Comparison of ENCODE assay signal across 8 cellular contexts in the genomic region with DNA sequence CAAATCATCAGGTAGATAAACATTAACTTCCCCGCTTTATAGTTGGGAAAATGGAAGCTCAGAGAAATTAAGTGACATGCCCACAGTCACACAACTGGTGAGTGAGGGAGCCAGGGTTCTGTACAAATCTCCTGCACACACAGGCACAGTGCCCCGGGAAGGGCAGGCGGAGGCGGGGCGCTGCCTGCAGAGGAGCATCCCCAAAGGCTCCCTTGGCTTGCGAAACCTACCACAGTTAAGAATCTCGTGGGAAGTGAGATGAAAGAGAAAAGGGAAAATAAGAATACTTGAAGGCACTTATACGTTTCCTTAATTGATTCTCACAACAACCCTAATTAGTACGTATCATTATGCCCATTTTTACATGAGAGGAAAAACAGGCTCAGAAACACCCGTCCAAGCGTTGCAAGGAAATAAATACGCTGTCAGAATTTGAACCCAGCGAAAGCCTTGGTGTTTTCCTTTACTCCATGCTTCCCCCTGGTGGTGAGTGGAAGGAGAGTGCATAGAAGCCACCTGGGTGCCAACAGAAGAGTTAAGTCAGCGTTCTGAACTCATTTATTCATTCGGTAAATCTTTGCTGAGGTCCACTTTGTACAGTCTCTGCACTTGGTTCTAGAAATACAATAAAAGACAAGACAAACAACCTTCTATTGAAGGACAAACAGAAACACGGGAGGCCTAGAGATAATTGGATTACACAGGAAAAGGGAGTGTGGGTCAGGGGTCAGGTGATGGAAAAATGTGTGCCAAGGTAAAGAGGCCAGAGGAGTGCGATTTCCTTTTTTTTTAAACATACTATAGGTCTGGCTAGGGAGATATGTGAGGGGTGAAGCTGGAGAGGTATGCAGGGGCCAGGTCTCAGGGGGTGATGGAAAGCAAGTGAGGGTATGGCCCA. TPM values are rescaled to one million over a fixed set of nuclear protein-coding genes. Genes with fewer than 3 reads are reported as not detected.
DNase-seq lines count a peak whose midpoint lies in the region; ATAC-seq and TF ChIP-seq lines count a peak whose summit lies in the region.

No MANE protein-coding gene starts in this region.

- H2AFZ ChIP-seq in DND-41 (ENCODE audit: low read depth, low read length): no peak overlapping the region

- peak; percentile 63 for DNase-seq in DND-41
- DNase-seq in HT1080 (ENCODE audit: low read depth): peak; percentile 20
- peak in 2 of 3 donors; percentile 30 to 78 for DNase-seq in Peyer's patch
- peak; percentile 44 for DNase-seq in amniotic epithelial cell (ENCODE audit: low read depth)
- peak; percentile 67 for DNase-seq in iPS-NIHi11 (ENCODE audit: low spot score)
- peak; percentile 36 to 67 for DNase-seq in stimulated activated CD4-positive, alpha-beta T cell treated with anti-CD3 and anti-CD28 coated beads, Interleukin-2, amount 100 ng/mL, for 24 hours
- DNase-seq in hippocampal formation (lab: John Stamatoyannopoulos, UW): no peak

- H3K9me3 ChIP-seq in DND-41 (ENCODE audit: insufficient read depth, low read length, severe bottlenecking) (no peaks in the 10 kb centered on the region), Peyer's patch (no peaks in the 10 kb centered on the region)

- no peaks in the 10 kb centered on the region for H4K20me1 ChIP-seq in DND-41 (ENCODE audit: insufficient read depth, low read length)

- H3K4me1 ChIP-seq in DND-41 (ENCODE audit: insufficient read depth, low read length) (peaks cover 14% of the 10 kb centered on the region; the same call in 1 of the 2 replicates), Peyer's patch (no peaks in the 10 kb centered on the region)

- no peak overlapping the region for H3K27ac ChIP-seq in DND-41 (ENCODE audit: low read length)
- H3K27ac ChIP-seq in Peyer's patch: no peak overlapping the region

- peak; percentile 90 for TF ChIP-seq CTCF in DND-41 (IDR thresholded peaks at IDR 0.05; ENCODE audit: borderline replicate concordance, extremely low read depth, low read length, poor library complexity, severe bottlenecking)
- peak; percentile 62 to 82 (median 76) for TF ChIP-seq CTCF in Peyer's patch (IDR thresholded peaks at IDR 0.05)

- H3K4me3 ChIP-seq in DND-41 (ENCODE audit: low read depth in 1 of 2, low read length in 2 of 2): no peak overlapping the region
- H3K4me3 ChIP-seq in Peyer's patch: no peak overlapping the region

- H3K27me3 ChIP-seq in DND-41 (ENCODE audit: insufficient read depth, low read length, poor library complexity) (no peaks in the 10 kb centered on the region), Peyer's patch (no peaks in the 10 kb centered on the region)

- ATAC-seq in DND-41 (ENCODE audit: insufficient read depth, low read depth) (peak; percentile 65; the same call in 2 of the 3 replicates), HG03378 (IDR thresholded peaks at IDR 0.05; ENCODE audit: unreplicated experiment) (no peak)

- H3K4me2 ChIP-seq in DND-41 (ENCODE audit: insufficient read depth, low read length): no peak overlapping the region

- TF ChIP-seq POLR2A in Peyer's patch (IDR thresholded peaks at IDR 0.05): no peak

- no peak overlapping the region for H3K9ac ChIP-seq in DND-41 (ENCODE audit: low read depth, low read length)

- H3K36me3 ChIP-seq in DND-41 (ENCODE audit: insufficient read depth, low read length) (0 out of 2 replicates have a peak, but pooled peaks cover 4% of the 10 kb centered on the region), Peyer's patch (peaks cover 0 to 7% (median 0%) of the 10 kb centered on the region in 3 donors)

- no peaks in the 10 kb centered on the region for H3K79me2 ChIP-seq in DND-41 (ENCODE audit: insufficient read depth, low read length)

RNA-seq across cellular contexts. Expression of a gene that starts 28.4 kb away (rescaled TPM):
- 14.1 and 20.3 TPM in 2 replicates for total RNA-seq in HT1080 (2014; rRNA removed; shearing (Covaris generic))
- polyA plus RNA-seq in HT1080 (2015; cell fraction: cytosol; rRNA removed): 16.2 and 18.7 TPM in 2 replicates
- 41.3 and 42.5 TPM in 2 replicates for polyA plus RNA-seq in HT1080 (2015; cell fraction: nucleus; rRNA removed)
- 10 to 100 TPM; 12.3 to 33.0 (median 18.8) TPM for total RNA-seq in Peyer's patch

Comparison
In these comparisons a context has a peak if more than half of its experiments do, and no peak if none do; other contexts are left out.
1. DNase-seq: peak in DND-41 (single experiment), HT1080 (single experiment), Peyer's patch (2 of 3), amniotic epithelial cell (single experiment), iPS-NIHi11 (single experiment) and stimulated activated CD4-positive, alpha-beta T cell treated with anti-CD3 and anti-CD28 coated beads, Interleukin-2, amount 100 ng/mL, for 24 hours (2 of 2); none in hippocampal formation (0 of 2).